Comparison of ENCODE assay signal across 19 cellular contexts in the genomic region with DNA sequence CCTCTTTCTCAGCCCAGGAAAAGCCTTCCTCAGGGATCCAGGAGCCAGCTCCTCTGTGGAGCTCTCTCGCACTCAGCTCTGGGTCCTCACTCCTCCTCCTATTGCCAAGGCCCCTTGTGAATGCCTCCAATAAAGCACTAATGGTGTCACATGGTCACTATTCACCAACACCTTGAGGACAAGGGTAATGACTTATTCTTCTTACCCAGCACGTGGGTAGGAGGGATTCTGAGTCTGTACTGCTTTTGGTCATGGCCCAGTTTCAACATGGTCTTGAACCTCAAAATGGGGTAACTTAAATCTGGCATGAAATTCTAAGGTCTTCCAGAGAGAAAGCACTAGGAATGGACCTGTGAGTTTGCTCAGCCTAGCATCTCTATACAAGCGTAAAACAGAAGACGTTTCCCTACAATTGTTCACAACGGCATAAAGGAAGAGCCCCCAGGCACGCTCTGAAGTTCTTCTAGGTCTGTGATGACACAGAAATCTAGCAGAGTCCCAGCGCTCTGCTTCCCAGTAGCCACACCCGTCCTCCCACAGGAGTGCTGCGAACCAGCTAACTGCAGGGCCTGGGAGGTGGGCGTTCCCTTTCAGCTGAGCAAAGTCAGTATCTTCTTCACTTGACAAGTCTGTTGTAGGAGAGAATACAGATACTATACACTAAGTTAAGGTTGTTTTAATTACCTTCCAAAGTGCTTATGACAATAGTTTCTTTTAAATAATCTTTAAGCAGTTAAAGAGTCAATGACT. TPM values are rescaled to one million over a fixed set of nuclear protein-coding genes. Genes with fewer than 3 reads are reported as not detected.
DNase-seq lines count a peak whose midpoint lies in the region; ATAC-seq, FAIRE-seq and TF ChIP-seq lines count a peak whose summit lies in the region.
"Had no signal": no experiment of that assay in that cellular context is flagged by ENCODE, and none has a peak within 500 bp of the region (broad histone marks: within the 10 kb centered on the region; RNA-seq: fewer than 3 reads in every experiment).

No MANE protein-coding gene starts in this region.

- ATAC-seq in upper lobe of right lung, result peak; percentile 34

- DNase-seq in cardiac muscle cell (ENCODE audit: low read depth in 1 of 2, low spot score in 1 of 2), result peak; percentile 23 to 35
- DNase-seq in right atrium auricular region (ENCODE audit: low spot score), result no peak
- DNase-seq in caudate nucleus (lab: John Stamatoyannopoulos, UW), result peak in 44 of 61 donors; percentile 5 to 94 (median 56)
- DNase-seq in keratinocyte (ENCODE audit: low read depth, low spot score), result no peak
- no peak for DNase-seq in upper lobe of right lung
- no peak for DNase-seq in kidney glomerular epithelial cell (lab: John Stamatoyannopoulos, UW)
- DNase-seq in GM20000 (ENCODE audit: low spot score), result no peak
- no peak for DNase-seq in ecto neural progenitor cell (ENCODE audit: low spot score)
- DNase-seq: activated CD4-positive, alpha-beta T cell treated with anti-CD3 and anti-CD28 coated beads, Interleukin-2, amount 50 U/mL, for 48 hours; activated T-cell treated with anti-CD3 and anti-CD28 coated beads, Interleukin-2, amount 50 U/mL, for 1 hour; CD4-positive, alpha-beta T cell; central memory CD4-positive, alpha-beta T cell; DMS79; effector CD8-positive, alpha-beta T cell; HFFc6; NCI-H510A treated with DMSO at 0.1 percent for 48 hours; SHP77; T-helper 1 cell had no signal

- dilution Hi-C loops in keratinocyte (cut with MboI; ENCODE audit: extremely low pct_ligation_motif_present, low sequenced_read_pairs), result no loop called here

- H3K27me3 ChIP-seq in cardiac muscle cell (no peaks in the 10 kb centered on the region), right atrium auricular region (no peaks in the 10 kb centered on the region), keratinocyte (ENCODE audit: control insufficient read depth, extremely low read depth, insufficient read depth, low read length) (no peaks in the 10 kb centered on the region), upper lobe of right lung (no peaks in the 10 kb centered on the region)

- H3K4me1 ChIP-seq in cardiac muscle cell (ENCODE audit: low read depth) (peaks cover 31% of the 10 kb centered on the region), right atrium auricular region (no peaks in the 10 kb centered on the region), keratinocyte (ENCODE audit: control insufficient read depth, extremely low read depth, insufficient read depth, low read length) (peaks cover 18% of the 10 kb centered on the region), upper lobe of right lung (no peaks in the 10 kb centered on the region)

- peak overlapping the region; percentile 2 for H3K4me2 ChIP-seq in keratinocyte (ENCODE audit: control insufficient read depth, extremely low read depth, insufficient read depth, low read depth, low read length)

- FAIRE-seq in keratinocyte (lab: Jason Lieb, UNC), result peak; percentile 49

- no peaks in the 10 kb centered on the region for H3K36me3 ChIP-seq in cardiac muscle cell
- no peaks in the 10 kb centered on the region for H3K36me3 ChIP-seq in right atrium auricular region
- no peaks in the 10 kb centered on the region for H3K36me3 ChIP-seq in keratinocyte (ENCODE audit: control insufficient read depth in 2 of 2, extremely low read depth in 1 of 2, insufficient read depth in 2 of 2, low read length in 2 of 2)
- H3K36me3 ChIP-seq in upper lobe of right lung, result no peaks in the 10 kb centered on the region

- no peaks in the 10 kb centered on the region for H3K9me3 ChIP-seq in cardiac muscle cell (ENCODE audit: low read depth)
- H3K9me3 ChIP-seq in right atrium auricular region, result no peaks in the 10 kb centered on the region
- H3K9me3 ChIP-seq in keratinocyte (ENCODE audit: control insufficient read depth, low read depth, low read length), result no peaks in the 10 kb centered on the region
- no peaks in the 10 kb centered on the region for H3K9me3 ChIP-seq in upper lobe of right lung

- no peaks in the 10 kb centered on the region for H3K9me1 ChIP-seq in keratinocyte (ENCODE audit: control insufficient read depth, extremely low read depth, insufficient read depth, low read length)

- intact Hi-C loops in upper lobe of right lung (cut with DNase I), result no loop called here

- TF ChIP-seq CTCF in cardiac muscle cell (IDR thresholded peaks at IDR 0.05; ENCODE audit: low read depth, low read length), result no peak
- no peak for TF ChIP-seq CTCF in right atrium auricular region (IDR thresholded peaks at IDR 0.05)
- TF ChIP-seq CTCF in keratinocyte (optimal IDR thresholded peaks at IDR 0.05 in 1 of 3, IDR thresholded peaks at IDR 0.05 in 1 of 3, conservative IDR thresholded peaks at IDR 0.05 in 1 of 3; ENCODE audit: extremely low read depth in 1 of 3, insufficient read depth in 2 of 3, low read length in 3 of 3), result no peak
- no peak for TF ChIP-seq CTCF in upper lobe of right lung (IDR thresholded peaks at IDR 0.05)
- TF ChIP-seq CTCF in GM20000 (IDR thresholded peaks at IDR 0.05; ENCODE audit: extremely low read depth, missing control alignments), result no peak

- H3K27ac ChIP-seq in cardiac muscle cell, result no peak overlapping the region
- no peak overlapping the region for H3K27ac ChIP-seq in right atrium auricular region
- H3K27ac ChIP-seq in caudate nucleus (ENCODE audit: low read depth, low read length), result no peak overlapping the region
- no peak overlapping the region for H3K27ac ChIP-seq in keratinocyte (ENCODE audit: control insufficient read depth, insufficient read depth, low read length)
- H3K27ac ChIP-seq in upper lobe of right lung, result no peak overlapping the region
- H3K27ac ChIP-seq: VCaP had no signal

- no peaks in the 10 kb centered on the region for H4K20me1 ChIP-seq in keratinocyte (ENCODE audit: control insufficient read depth, extremely low read depth, insufficient read depth, low read length)

- H3K4me3 ChIP-seq in cardiac muscle cell, result no peak overlapping the region
- H3K4me3 ChIP-seq in right atrium auricular region, result no peak overlapping the region
- H3K4me3 ChIP-seq in keratinocyte (ENCODE audit: control insufficient read depth in 2 of 3, extremely low read depth in 1 of 3, insufficient read depth in 2 of 3, low read depth in 1 of 3, low read length in 3 of 3), result no peak overlapping the region
- H3K4me3 ChIP-seq in upper lobe of right lung, result no peak overlapping the region

- H3K9ac ChIP-seq in keratinocyte (ENCODE audit: control insufficient read depth, extremely low read depth, insufficient read depth, low read length), result no peak overlapping the region

- no peak overlapping the region for H2AFZ ChIP-seq in keratinocyte (ENCODE audit: control insufficient read depth, low read length)

- H3K79me2 ChIP-seq in keratinocyte (ENCODE audit: control insufficient read depth, insufficient read depth, low read length), result no peaks in the 10 kb centered on the region

RNA-seq across cellular contexts. Expression of a gene that starts 14.6 kb away (rescaled TPM):
- total RNA-seq in cardiac muscle cell, result 69.8 and 127 TPM in 2 replicates
- polyA plus RNA-seq in cardiac muscle cell, result 43.0 and 69.7 TPM in 2 replicates
- 10 to 100 TPM; 36.1 to 49.9 TPM for total RNA-seq in right atrium auricular region
- polyA plus RNA-seq in keratinocyte, result 23.9 to 28.8 TPM (median 26.6 TPM) in 3 replicates
- polyA plus RNA-seq in keratinocyte (2011; ENCODE audit: low read depth), result 14.2 TPM
- 4.5 and 8.1 TPM in 2 replicates for polyA plus RNA-seq in keratinocyte (2011; cell fraction: cytosol; rRNA removed)
- 45.4 and 59.3 TPM in 2 replicates for polyA plus RNA-seq in keratinocyte (2011; cell fraction: nucleus; rRNA removed)
- polyA plus RNA-seq in keratinocyte (2012; ENCODE audit: low replicate concordance), result 11.7 and 19.6 TPM in 2 replicates
- polyA minus RNA-seq in keratinocyte, result 54.8 to 100 TPM (median 71.8 TPM) in 3 replicates
- polyA minus RNA-seq in keratinocyte (2011; cell fraction: cytosol; rRNA and poly(A)+ RNA removed), result 12.9 TPM
- 127 and 155 TPM in 2 replicates for polyA minus RNA-seq in keratinocyte (2011; cell fraction: nucleus; rRNA and poly(A)+ RNA removed)
- total RNA-seq in upper lobe of right lung, result 69.6 TPM

Comparison
In these comparisons a context has a peak if more than half of its experiments do, and no peak if none do; other contexts are left out.
1. DNase-seq: peak in cardiac muscle cell (2 of 2) and caudate nucleus (44 of 61); none in right atrium auricular region (single experiment), keratinocyte (single experiment), upper lobe of right lung (single experiment), kidney glomerular epithelial cell (single experiment), GM20000 (single experiment) and ecto neural progenitor cell (single experiment).